ENCODE assay signal across 22 cellular contexts in genomic region chr4:178448372-178449040, GRCh38.
"Had no signal": no experiment of that assay in that cellular context is flagged by ENCODE, and none has a peak within 500 bp of the region (broad histone marks: within the 10 kb centered on the region; RNA-seq: fewer than 3 reads in every experiment).

No MANE protein-coding gene starts in this region.

- ATAC-seq: natural killer cell; right lobe of liver; stimulated activated memory B cell treated with anti-CD40 and anti-IgM and Interleukin-4, amounts not matched to agents 10 μg/mL and 1 μg/mL and 100 μg/mL, for 72 hours; upper lobe of right lung had no signal

- DNase-seq: hypothalamus; immature natural killer cell; islet precursor cell; left ventricle myocardium inferior; mesendoderm; naive B cell; natural killer cell; nephron progenitor cell; ovary; right lobe of liver; stimulated activated CD4-positive, alpha-beta T cell treated with anti-CD3 and anti-CD28 coated beads, Interleukin-1b, Interleukin-23, amount 100 ng/mL, for 48 hours; stimulated activated CD4-positive, alpha-beta T cell treated with anti-CD3 and anti-CD28 coated beads, Interleukin-2, amount 100 ng/mL, for 48 hours; stimulated activated CD4-positive, alpha-beta T cell treated with anti-CD3 and anti-CD28 coated beads, Interleukin-4, amount 100 ng/mL, for 4 hours; stimulated activated CD8-positive, alpha-beta memory T cell treated with anti-CD3 and anti-CD28 coated beads, Interleukin-4, amount 100 ng/mL, for 48 hours; stimulated activated naive CD4-positive, alpha-beta T cell treated with Interleukin-2 at 50 U/mL for 16 hours; tibial artery; trophoblast cell; upper lobe of right lung had no signal

- H3K27ac Mint-ChIP-seq: immature natural killer cell; mesothelial cell of epicardium; naive B cell; natural killer cell; nephron progenitor cell; progenitor cell of endocrine pancreas; stimulated activated memory B cell treated with anti-CD40 and anti-IgM and Interleukin-4, amounts not matched to agents 10 μg/mL and 1 μg/mL and 100 μg/mL, for 72 hours had no signal

- H3K4me3 Mint-ChIP-seq: immature natural killer cell; mesothelial cell of epicardium; naive B cell; natural killer cell; nephron progenitor cell; stimulated activated memory B cell treated with anti-CD40 and anti-IgM and Interleukin-4, amounts not matched to agents 10 μg/mL and 1 μg/mL and 100 μg/mL, for 72 hours had no signal

- H3K27me3 Mint-ChIP-seq: naive B cell; progenitor cell of endocrine pancreas; stimulated activated memory B cell treated with anti-CD40 and anti-IgM and Interleukin-4, amounts not matched to agents 10 μg/mL and 1 μg/mL and 100 μg/mL, for 72 hours had no signal

- FAIRE-seq: urothelium cell line had no signal

- H3K4me1 Mint-ChIP-seq: immature natural killer cell; mesothelial cell of epicardium; naive B cell; natural killer cell; nephron progenitor cell; stimulated activated memory B cell treated with anti-CD40 and anti-IgM and Interleukin-4, amounts not matched to agents 10 μg/mL and 1 μg/mL and 100 μg/mL, for 72 hours had no signal
